ENCODE assay signal across 9 cellular contexts in genomic region chr12:10365716-10366433, GRCh38. TPM values are rescaled to one million over a fixed set of nuclear protein-coding genes. Genes with fewer than 3 reads are reported as not detected.
DNase-seq lines count a peak whose midpoint lies in the region; ATAC-seq and TF ChIP-seq lines count a peak whose summit lies in the region.
"Had no signal": no experiment of that assay in that cellular context is flagged by ENCODE, and none has a peak within 500 bp of the region (broad histone marks: within the 10 kb centered on the region; RNA-seq: fewer than 3 reads in every experiment).

No MANE protein-coding gene starts in this region.

- H3K4me1 ChIP-seq in HEK293 (ENCODE audit: control insufficient read depth, insufficient read depth, low read length) (peaks cover 14% of the 10 kb centered on the region), SJSA1 (replicated peaks) (peaks cover 40% of the 10 kb centered on the region)

- CTCF ChIA-PET in HEK293 (lab: Yijun Ruan, JAX), result interaction anchor here (0.6 to 2.3 kb wide), 11 partner anchors 20 to 311 kb away, joined by 3 to 11 read pairs (median 4); no protein-coding TSS in a partner anchor
- CTCF ChIA-PET in activated naive CD4-positive, alpha-beta T cell treated with anti-CD3 and anti-CD28 coated beads, Interleukin-2, amount 10 ng/mL, durations not matched to agents 7 days and 5 days (lab: Charles Lee), result interaction anchor here (1.6 to 1.8 kb wide), 2 partner anchors 25 to 32 kb away, joined by 4 read pairs; no protein-coding TSS in a partner anchor

- H3K36me3 ChIP-seq in HEK293 (ENCODE audit: control insufficient read depth in 2 of 2, insufficient read depth in 1 of 2, low read length in 2 of 2) (no peaks in the 10 kb centered on the region), SJSA1 (no peaks in the 10 kb centered on the region)

- H3K27ac Mint-ChIP-seq in activated naive CD4-positive, alpha-beta T cell treated with anti-CD3 and anti-CD28 coated beads, Interleukin-2, amount 10 ng/mL, durations not matched to agents 7 days and 5 days, result no peak overlapping the region
- H3K27ac Mint-ChIP-seq: activated B cell treated with CpG ODN at 0.5 μM for 24 hours had no signal

- H3K27me3 ChIP-seq in SJSA1 (replicated peaks), result no peaks in the 10 kb centered on the region

- peaks cover 14% of the 10 kb centered on the region for H3K27me3 Mint-ChIP-seq in activated naive CD4-positive, alpha-beta T cell treated with anti-CD3 and anti-CD28 coated beads, Interleukin-2, amount 10 ng/mL, durations not matched to agents 7 days and 5 days
- H3K27me3 Mint-ChIP-seq: activated B cell treated with CpG ODN at 0.5 μM for 24 hours had no signal

- H3K27ac ChIP-seq in HEK293 (ENCODE audit: extremely low read depth, low read depth, low read length) (peak overlapping the region; percentile 95), SJSA1 (peak overlapping the region; percentile 81), temporal lobe (ENCODE audit: low read depth, low read length) (peak overlapping the region; percentile 99)

- POLR2A ChIA-PET in HEK293 (lab: Yijun Ruan, JAX), result interaction anchor here (1.0 to 2.7 kb wide), 2 partner anchors 20 to 27 kb away, joined by 3 to 12 read pairs; no protein-coding TSS in a partner anchor

- peaks cover 2% of the 10 kb centered on the region for H3K36me3 Mint-ChIP-seq in activated naive CD4-positive, alpha-beta T cell treated with anti-CD3 and anti-CD28 coated beads, Interleukin-2, amount 10 ng/mL, durations not matched to agents 7 days and 5 days

- peak in 1 of 2 experiments; percentile 35 for DNase-seq in SJSA1 (ENCODE audit: low read depth in 1 of 2, low spot score in 2 of 2)
- DNase-seq in iris pigment epithelial cell (ENCODE audit: low read depth), result peak; percentile 12
- DNase-seq in activated naive CD4-positive, alpha-beta T cell treated with anti-CD3 and anti-CD28 coated beads, Interleukin-2, amount 10 ng/mL, durations not matched to agents 7 days and 5 days, result no peak
- DNase-seq in NCI-H524 (lab: John Stamatoyannopoulos, UW), result no peak
- DNase-seq: activated B cell treated with CpG ODN at 0.5 μM for 24 hours had no signal

- no peak overlapping the region for H3K4me3 Mint-ChIP-seq in activated naive CD4-positive, alpha-beta T cell treated with anti-CD3 and anti-CD28 coated beads, Interleukin-2, amount 10 ng/mL, durations not matched to agents 7 days and 5 days
- H3K4me3 Mint-ChIP-seq: activated B cell treated with CpG ODN at 0.5 μM for 24 hours had no signal

- ATAC-seq in GM21717 (IDR thresholded peaks at IDR 0.05; ENCODE audit: unreplicated experiment) (no peak), HG03565 (IDR thresholded peaks at IDR 0.05; ENCODE audit: unreplicated experiment) (no peak)

- TF ChIP-seq CTCF in HEK293 (tag by site-specific recombination; IDR thresholded peaks at IDR 0.05), result 0 out of 2 replicates have a peak, but pooled peaks have one; percentile 9

- H3K9me3 ChIP-seq in HEK293 (ENCODE audit: control insufficient read depth, insufficient read depth, low read depth, low read length), result no peaks in the 10 kb centered on the region
- H3K9me3 ChIP-seq in SJSA1 (replicated peaks), result peaks cover 3% of the 10 kb centered on the region

- peaks cover 3% of the 10 kb centered on the region for H3K4me1 Mint-ChIP-seq in activated naive CD4-positive, alpha-beta T cell treated with anti-CD3 and anti-CD28 coated beads, Interleukin-2, amount 10 ng/mL, durations not matched to agents 7 days and 5 days

- H3K4me3 ChIP-seq in HEK293 (ENCODE audit: low read depth, low read length) (peak overlapping the region; percentile 74), SJSA1 (peak overlapping the region; percentile 42)

- H3K9me3 Mint-ChIP-seq in activated naive CD4-positive, alpha-beta T cell treated with anti-CD3 and anti-CD28 coated beads, Interleukin-2, amount 10 ng/mL, durations not matched to agents 7 days and 5 days, result peaks cover 7% of the 10 kb centered on the region

TF ChIP-seq in HEK293, 187 proteins besides CTCF, POLR2A, EP300 and RAD21:
- TF ChIP-seq ZNF266 (tag by site-specific recombination; IDR thresholded peaks at IDR 0.05; ENCODE audit: low read depth), result no peak
- no peak for TF ChIP-seq ZNF623 (tag by site-specific recombination; IDR thresholded peaks at IDR 0.05)
- no peak for TF ChIP-seq HIC1 (tag by site-specific recombination; IDR thresholded peaks at IDR 0.05)
- no peak for TF ChIP-seq ZNF501 (tag by site-specific recombination; IDR thresholded peaks at IDR 0.05)
- TF ChIP-seq BCL11A (tag by site-specific recombination; IDR thresholded peaks at IDR 0.05; ENCODE audit: low read depth), result no peak
- no peak for TF ChIP-seq ZNF19 (tag by site-specific recombination; IDR thresholded peaks at IDR 0.05; ENCODE audit: low read depth)
- TF ChIP-seq ZNF514 (tag by site-specific recombination; IDR thresholded peaks at IDR 0.05), result no peak
- no peak for TF ChIP-seq ZNF560 (tag by site-specific recombination; IDR thresholded peaks at IDR 0.05; ENCODE audit: borderline replicate concordance)
- TF ChIP-seq BCL11B (tag by site-specific recombination; IDR thresholded peaks at IDR 0.05; ENCODE audit: low read depth), result no peak
- no peak for TF ChIP-seq ZNF510 (tag by site-specific recombination; IDR thresholded peaks at IDR 0.05; ENCODE audit: insufficient replicate concordance)
TF ChIP-seq in HEK293: peak in this region for 0.

RNA-seq across cellular contexts. Expression of gene KLRK1, which starts 24.0 kb away (rescaled TPM):
- total RNA-seq in SJSA1 (2014; rRNA removed; shearing (Covaris generic)), result not detected in 2 replicates
- total RNA-seq in temporal lobe, result 0.25 TPM

RNA-seq across cellular contexts. Expression of gene KLRC4, which starts 43.7 kb away (rescaled TPM):
- total RNA-seq in SJSA1 (2014; rRNA removed; shearing (Covaris generic)), result not detected in 2 replicates
- 0.25 TPM for total RNA-seq in temporal lobe
- total RNA-seq: activated B cell treated with CpG ODN at 0.5 μM for 24 hours had no signal

RNA-seq across cellular contexts. Expression of gene KLRC3, which starts 54.5 kb away (rescaled TPM):
- not detected in 2 replicates for total RNA-seq in SJSA1 (2014; rRNA removed; shearing (Covaris generic))
- 1.2 TPM for total RNA-seq in temporal lobe
- total RNA-seq: activated B cell treated with CpG ODN at 0.5 μM for 24 hours had no signal

RNA-seq across cellular contexts. Expression of gene KLRD1, which starts 58.2 kb away (rescaled TPM):
- total RNA-seq in SJSA1 (2014; rRNA removed; shearing (Covaris generic)), result 0.08 TPM in 1 of 2 replicates, not detected in the other
- total RNA-seq in temporal lobe, result 0.25 TPM
